ENCODE assay signal across 12 cellular contexts in the genomic region with DNA sequence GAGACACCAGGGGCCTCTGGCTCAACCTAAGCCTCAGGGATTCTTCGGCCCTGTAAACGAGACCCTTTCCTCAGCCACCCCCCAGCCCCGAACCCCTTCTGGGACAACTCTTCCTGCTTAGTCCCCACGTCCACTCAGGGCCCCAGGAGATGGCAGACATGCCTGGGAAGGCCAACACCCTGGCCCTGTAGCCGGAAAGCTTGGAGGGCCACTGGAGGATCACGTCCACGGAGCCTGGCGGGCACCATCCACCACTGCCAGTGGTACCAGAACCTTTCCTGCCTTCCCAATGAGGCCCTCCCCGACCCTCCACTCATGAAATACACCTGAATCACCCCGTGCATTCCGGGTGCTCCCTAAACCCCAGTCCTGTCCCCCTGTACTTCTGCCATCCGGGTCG. TPM values are rescaled to one million over a fixed set of nuclear protein-coding genes. Genes with fewer than 3 reads are reported as not detected.
DNase-seq lines count a peak whose midpoint lies in the region; ATAC-seq, FAIRE-seq and TF ChIP-seq lines count a peak whose summit lies in the region.
"Had no signal": no experiment of that assay in that cellular context is flagged by ENCODE, and none has a peak within 500 bp of the region (broad histone marks: within the 10 kb centered on the region; RNA-seq: fewer than 3 reads in every experiment).

No MANE protein-coding gene starts in this region.

- peaks cover 25% of the 10 kb centered on the region for H3K79me2 ChIP-seq in KMS-11 (ENCODE audit: insufficient read depth, low read depth)
- H3K79me2 ChIP-seq in astrocyte (ENCODE audit: insufficient read depth, low read length) = peaks cover 34% of the 10 kb centered on the region
- peaks cover 17% of the 10 kb centered on the region for H3K79me2 ChIP-seq in neural progenitor cell (ENCODE audit: low read depth)

- peak overlapping the region; percentile 3 for H3K4me3 Mint-ChIP-seq in T-helper 1 cell treated with Interleukin-12 subunit alpha and Interleukin-12 subunit beta and Interleukin-4 antibody, amounts not matched to agents 30 μg/mL and 1 μg/mL, for 36 hours
- H3K4me3 Mint-ChIP-seq in astrocyte (ENCODE audit: unreplicated experiment) (peak overlapping the region; percentile 86), neural progenitor cell (peak overlapping the region; percentile 92)

- ATAC-seq in HG03039 (IDR thresholded peaks at IDR 0.05; ENCODE audit: unreplicated experiment) = no peak

- H2AFZ ChIP-seq in KMS-11 (ENCODE audit: low read depth) (no peak overlapping the region), astrocyte (ENCODE audit: low read depth, low read length) (no peak overlapping the region), neural progenitor cell (replicated peaks) (no peak overlapping the region)

- TF ChIP-seq CTCF in KMS-11 (conservative IDR thresholded peaks at IDR 0.05; ENCODE audit: low read depth, low read length) (no peak), astrocyte (IDR thresholded peaks at IDR 0.05; ENCODE audit: insufficient read depth, low read depth, low read length) (no peak), neural progenitor cell (IDR thresholded peaks at IDR 0.05) (no peak)

- peaks cover 4% of the 10 kb centered on the region for H3K36me3 Mint-ChIP-seq in T-helper 1 cell treated with Interleukin-12 subunit alpha and Interleukin-12 subunit beta and Interleukin-4 antibody, amounts not matched to agents 30 μg/mL and 1 μg/mL, for 36 hours (ENCODE audit: low read depth)
- H3K36me3 Mint-ChIP-seq in astrocyte (ENCODE audit: low read depth, unreplicated experiment) (peaks cover 2% of the 10 kb centered on the region), neural progenitor cell (no peaks in the 10 kb centered on the region)

- H4K20me1 ChIP-seq in KMS-11 (ENCODE audit: insufficient read depth) = no peaks in the 10 kb centered on the region
- peaks cover 26% of the 10 kb centered on the region for H4K20me1 ChIP-seq in astrocyte (ENCODE audit: insufficient read depth, low read length)
- peaks cover 3% of the 10 kb centered on the region for H4K20me1 ChIP-seq in neural progenitor cell (ENCODE audit: low read depth)

- H3K27ac Mint-ChIP-seq in T-helper 1 cell treated with Interleukin-12 subunit alpha and Interleukin-12 subunit beta and Interleukin-4 antibody, amounts not matched to agents 30 μg/mL and 1 μg/mL, for 36 hours = peak overlapping the region; percentile 1
- H3K27ac Mint-ChIP-seq in astrocyte (ENCODE audit: unreplicated experiment) (peak overlapping the region; percentile 47), neural progenitor cell (no peak overlapping the region)

- no peaks in the 10 kb centered on the region for H3K9me3 Mint-ChIP-seq in T-helper 1 cell treated with Interleukin-12 subunit alpha and Interleukin-12 subunit beta and Interleukin-4 antibody, amounts not matched to agents 30 μg/mL and 1 μg/mL, for 36 hours
- no peaks in the 10 kb centered on the region for H3K9me3 Mint-ChIP-seq in astrocyte (ENCODE audit: unreplicated experiment)
- H3K9me3 Mint-ChIP-seq in neural progenitor cell = no peaks in the 10 kb centered on the region

- no peak for FAIRE-seq in astrocyte (lab: Jason Lieb, UNC)
- FAIRE-seq: A204.1 had no signal

- H3K4me1 ChIP-seq in KMS-11 (ENCODE audit: low read depth, poor library complexity, severe bottlenecking) (peaks cover 42% of the 10 kb centered on the region), astrocyte (ENCODE audit: insufficient read depth, low read length) (peaks cover 18% of the 10 kb centered on the region), neural progenitor cell (peaks cover 7% of the 10 kb centered on the region)

- H3K9ac ChIP-seq in KMS-11 (no peak overlapping the region), astrocyte (ENCODE audit: low read length) (peak overlapping the region; percentile 94), neural progenitor cell (no peak overlapping the region)

- H3K9me3 ChIP-seq in astrocyte (ENCODE audit: insufficient read depth, low read depth, low read length) = no peaks in the 10 kb centered on the region
- H3K9me3 ChIP-seq in neural progenitor cell (ENCODE audit: low read depth) = no peaks in the 10 kb centered on the region
- H3K9me3 ChIP-seq: thoracic aorta had no signal

- H3K4me2 ChIP-seq in KMS-11 (peak overlapping the region; percentile 96; the same call in 1 of the 2 replicates), astrocyte (ENCODE audit: low read length) (peak overlapping the region; percentile 91), neural progenitor cell (no peak overlapping the region)

- H3K4me3 ChIP-seq in KMS-11 (IDR thresholded peaks at IDR 0.05; ENCODE audit: insufficient read depth, low read depth, low read length) (no peak overlapping the region), astrocyte (ENCODE audit: insufficient read depth, low read depth, low read length) (no peak overlapping the region), neural progenitor cell (no peak overlapping the region)
- H3K4me3 ChIP-seq: thoracic aorta had no signal

- no peaks in the 10 kb centered on the region for H3K36me3 ChIP-seq in KMS-11 (ENCODE audit: insufficient read depth)
- peaks cover 3% of the 10 kb centered on the region for H3K36me3 ChIP-seq in astrocyte (ENCODE audit: insufficient read depth, low read length)
- no peaks in the 10 kb centered on the region for H3K36me3 ChIP-seq in neural progenitor cell

- peaks cover 22% of the 10 kb centered on the region for H3F3A ChIP-seq in neural progenitor cell (ENCODE audit: low read depth)

- H3K4me1 Mint-ChIP-seq in T-helper 1 cell treated with Interleukin-12 subunit alpha and Interleukin-12 subunit beta and Interleukin-4 antibody, amounts not matched to agents 30 μg/mL and 1 μg/mL, for 36 hours (ENCODE audit: low read depth) = peaks cover 7% of the 10 kb centered on the region
- H3K4me1 Mint-ChIP-seq in astrocyte (ENCODE audit: low read depth, unreplicated experiment) (peaks cover 10% of the 10 kb centered on the region), neural progenitor cell (peaks cover 10% of the 10 kb centered on the region)

- no peaks in the 10 kb centered on the region for H3K27me3 Mint-ChIP-seq in T-helper 1 cell treated with Interleukin-12 subunit alpha and Interleukin-12 subunit beta and Interleukin-4 antibody, amounts not matched to agents 30 μg/mL and 1 μg/mL, for 36 hours (ENCODE audit: low read depth)
- no peaks in the 10 kb centered on the region for H3K27me3 Mint-ChIP-seq in astrocyte (ENCODE audit: low read depth, unreplicated experiment)
- H3K27me3 Mint-ChIP-seq in neural progenitor cell (ENCODE audit: insufficient read depth, low read depth) = no peaks in the 10 kb centered on the region

- H3K27me3 ChIP-seq in KMS-11 (ENCODE audit: insufficient read depth, low read depth) = no peaks in the 10 kb centered on the region
- H3K27me3 ChIP-seq in astrocyte (ENCODE audit: insufficient read depth, low read length) = no peaks in the 10 kb centered on the region
- H3K27me3 ChIP-seq in neural progenitor cell = no peaks in the 10 kb centered on the region

- DNase-seq in T-helper 1 cell = no peak
- DNase-seq in astrocyte (ENCODE audit: low read depth) = no peak
- no peak for DNase-seq in neural progenitor cell (ENCODE audit: low spot score)
- no peak for DNase-seq in HPDE6-E6E7 (ENCODE audit: extremely low spot score)
- no peak for DNase-seq in NCI-H1694 (lab: John Stamatoyannopoulos, UW)
- DNase-seq: central memory CD4-positive, alpha-beta T cell; OCI-M1 had no signal

- no peak overlapping the region for H3K27ac ChIP-seq in KMS-11
- no peak overlapping the region for H3K27ac ChIP-seq in astrocyte (ENCODE audit: low read depth, low read length)
- H3K27ac ChIP-seq in neural progenitor cell = no peak overlapping the region
- H3K27ac ChIP-seq: thoracic aorta had no signal

RNA-seq across cellular contexts. Expression of a gene that starts 2.0 kb away (rescaled TPM):
- total RNA-seq in astrocyte = 135 and 139 TPM in 2 replicates
- 26.4 and 82.2 TPM in 2 replicates for total RNA-seq in neural progenitor cell (ENCODE audit: low replicate concordance)

RNA-seq across cellular contexts. Expression of a gene that starts 14.7 kb away (rescaled TPM):
- total RNA-seq in astrocyte (112 and 139 TPM in 2 replicates), neural progenitor cell (ENCODE audit: low replicate concordance) (6.8 and 24.0 TPM in 2 replicates)

RNA-seq across cellular contexts. Expression of a gene that starts 23.8 kb away (rescaled TPM):
- total RNA-seq in astrocyte = 54.0 and 55.0 TPM in 2 replicates
- total RNA-seq in neural progenitor cell (ENCODE audit: low replicate concordance) = 14.5 and 64.1 TPM in 2 replicates

RNA-seq across cellular contexts. Expression of a gene that starts 26.1 kb away (rescaled TPM):
- total RNA-seq in astrocyte (194 and 197 TPM in 2 replicates), neural progenitor cell (ENCODE audit: low replicate concordance) (143 and 198 TPM in 2 replicates)

RNA-seq across cellular contexts. Expression of a gene that starts 34.0 kb away (rescaled TPM):
- 87.3 and 88.5 TPM in 2 replicates for total RNA-seq in astrocyte
- 89.0 and 96.1 TPM in 2 replicates for total RNA-seq in neural progenitor cell (ENCODE audit: low replicate concordance)

Comparison
In these comparisons a context has a peak if more than half of its experiments do, and no peak if none do; other contexts are left out.
1. H3K4me3 Mint-ChIP-seq: peak in every context shown above with its lines; median percentile 92 in neural progenitor cell; 86 in astrocyte; 3 in T-helper 1 cell treated with Interleukin-12 subunit alpha and Interleukin-12 subunit beta and Interleukin-4 antibody, amounts not matched to agents 30 μg/mL and 1 μg/mL, for 36 hours.